Comparison of ENCODE assay signal across 11 cellular contexts in genomic region chr1:96559707-96560588, GRCh38.
DNase-seq lines count a peak whose midpoint lies in the region; ATAC-seq and TF ChIP-seq lines count a peak whose summit lies in the region.
"Had no signal": no experiment of that assay in that cellular context is flagged by ENCODE, and none has a peak within 500 bp of the region (broad histone marks: within the 10 kb centered on the region; RNA-seq: fewer than 3 reads in every experiment).

No MANE protein-coding gene starts in this region.

- H3K27me3 ChIP-seq in endodermal cell (ENCODE audit: control insufficient read depth, insufficient read depth, low read length, poor library complexity, severe bottlenecking) (no peaks in the 10 kb centered on the region), muscle layer of duodenum (ENCODE audit: low read depth, low read length) (no peaks in the 10 kb centered on the region)

- 77 to 98% methylated on average over 3 to 4 of the region's 4 CpGs for WGBS in endodermal cell (ENCODE audit: insufficient coverage in 1 of 2, insufficient read length in 1 of 2), 2 experiments

- H3K36me3 ChIP-seq in endodermal cell (ENCODE audit: control insufficient read depth, insufficient read depth, low read length) (no peaks in the 10 kb centered on the region), muscle layer of duodenum (ENCODE audit: control insufficient read depth in 1 of 2, insufficient read depth in 2 of 2, low read length in 2 of 2) (no peaks in the 10 kb centered on the region)

- H3K9me3 ChIP-seq in endodermal cell (ENCODE audit: control insufficient read depth, low read length) (peaks cover 12% of the 10 kb centered on the region), muscle layer of duodenum (ENCODE audit: control insufficient read depth in 1 of 2, low read length in 2 of 2) (peaks cover 0 to 6% of the 10 kb centered on the region in 2 donors)

- H3K27me3 Mint-ChIP-seq in endodermal cell (ENCODE audit: insufficient read depth) = no peaks in the 10 kb centered on the region
- H3K27me3 Mint-ChIP-seq: IgD-negative memory B cell had no signal

- peaks cover 5% of the 10 kb centered on the region for H3K36me3 Mint-ChIP-seq in endodermal cell (ENCODE audit: low read depth)
- H3K36me3 Mint-ChIP-seq: IgD-negative memory B cell had no signal

- H3K4me3 Mint-ChIP-seq in endodermal cell = no peak overlapping the region

- ATAC-seq in HG03432 (IDR thresholded peaks at IDR 0.05; ENCODE audit: unreplicated experiment) = no peak
- no peak for ATAC-seq in GM21515 (IDR thresholded peaks at IDR 0.05; ENCODE audit: unreplicated experiment)

- peak overlapping the region; percentile 67 for H3K27ac Mint-ChIP-seq in endodermal cell
- H3K27ac Mint-ChIP-seq: IgD-negative memory B cell had no signal

- H3K4me3 ChIP-seq in NB4 (ENCODE audit: low read depth, low read length) (no peak overlapping the region), endodermal cell (ENCODE audit: low read length) (no peak overlapping the region), muscle layer of duodenum (ENCODE audit: low read depth in 1 of 2, low read length in 2 of 2) (no peak overlapping the region)

- TF ChIP-seq CTCF in NB4 (IDR thresholded peaks at IDR 0.05; ENCODE audit: low read depth, low read length) (no peak), endodermal cell (conservative IDR thresholded peaks at IDR 0.05) (no peak)

- no peak overlapping the region for H3K9ac ChIP-seq in endodermal cell (ENCODE audit: extremely low read depth, low read length, poor library complexity, severe bottlenecking)

- DNase-seq in AML-193 (lab: John Stamatoyannopoulos, UW) (peak; percentile 85 to 89), NB4 (ENCODE audit: low read depth) (peak; percentile 73), endodermal cell (no peak), NCI-H1105 treated with DMSO at 0.1 percent for 48 hours (lab: John Stamatoyannopoulos, UW) (no peak)
- no peak for DNase-seq in activated CD4-positive, alpha-beta T cell treated with anti-CD3 and anti-CD28 coated beads for 1 hour
- DNase-seq: activated gamma-delta T cell treated with Interleukin-2 at 50 U/mL for 16 hours; stimulated activated CD4-positive, alpha-beta T cell treated with anti-CD3 and anti-CD28 coated beads, Interleukin-4, amount 100 ng/mL, for 24 hours had no signal

- H3K4me1 ChIP-seq in endodermal cell (ENCODE audit: control insufficient read depth, insufficient read depth, low read length) (no peaks in the 10 kb centered on the region), muscle layer of duodenum (ENCODE audit: control insufficient read depth in 1 of 2, insufficient read depth in 2 of 2, low read length in 2 of 2) (peaks cover 0 to 16% of the 10 kb centered on the region in 2 donors)

- TF ChIP-seq POLR2A in NB4 (IDR thresholded peaks at IDR 0.05; ENCODE audit: extremely low read depth, insufficient read length) = no peak

- no peak overlapping the region for H3K27ac ChIP-seq in endodermal cell (ENCODE audit: low read depth, low read length)
- H3K27ac ChIP-seq in muscle layer of duodenum (ENCODE audit: low read length) = peak overlapping the region; percentile 35

- peaks cover 12% of the 10 kb centered on the region for H3K4me1 Mint-ChIP-seq in endodermal cell
- H3K4me1 Mint-ChIP-seq: IgD-negative memory B cell had no signal

- H3K9me3 Mint-ChIP-seq in endodermal cell = peaks cover 23% of the 10 kb centered on the region

Comparison
In these comparisons a context has a peak if more than half of its experiments do, and no peak if none do; other contexts are left out.
1. DNase-seq: peak in AML-193 (2 of 2) and NB4 (single experiment); none in endodermal cell (single experiment), NCI-H1105 treated with DMSO at 0.1 percent for 48 hours (single experiment) and activated CD4-positive, alpha-beta T cell treated with anti-CD3 and anti-CD28 coated beads for 1 hour (single experiment).